Comparison of ENCODE assay signal across 23 cellular contexts in the genomic region with DNA sequence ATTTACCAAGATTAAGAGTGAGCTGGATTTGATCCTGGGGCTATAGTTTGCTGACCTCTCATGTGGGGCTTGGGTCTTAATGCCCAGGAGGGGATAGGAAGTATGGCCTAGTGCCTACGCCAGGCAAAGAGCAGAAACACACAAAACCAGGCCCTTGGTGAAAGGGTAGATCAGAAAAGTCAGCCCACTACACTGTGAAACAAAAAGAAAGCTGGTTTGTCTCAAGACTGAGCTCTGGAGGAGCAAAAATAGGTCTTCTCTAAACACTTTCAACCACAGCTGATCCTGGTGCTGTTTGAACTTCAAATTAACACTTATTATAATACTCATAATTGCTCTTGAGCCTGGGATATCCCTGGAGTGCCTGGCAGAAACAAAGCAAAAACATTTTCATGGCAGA.
"Had no signal": no experiment of that assay in that cellular context is flagged by ENCODE, and none has a peak within 500 bp of the region (broad histone marks: within the 10 kb centered on the region; RNA-seq: fewer than 3 reads in every experiment).

No MANE protein-coding gene starts in this region.

- DNase-seq: hypothalamus; immature natural killer cell; kidney; left ventricle myocardium inferior; midbrain; mucosa of descending colon; naive thymus-derived CD4-positive, alpha-beta T cell; ovary; retina; right cardiac atrium; stimulated activated CD4-positive, alpha-beta T cell treated with anti-CD3 and anti-CD28 coated beads, Interleukin-4, amount 100 ng/mL, for 24 hours; stimulated activated naive CD4-positive, alpha-beta T cell; tibial artery; trophoblast cell; upper lobe of right lung had no signal

- H3K9me3 ChIP-seq: left ventricle myocardium inferior, mucosa of descending colon, ovary, prostate gland, suprapubic skin, thoracic aorta, tibial artery, upper lobe of right lung had no signal

- H3K27me3 Mint-ChIP-seq: naive thymus-derived CD4-positive, alpha-beta T cell; natural killer cell treated with Interleukin-12 subunit alpha and Interleukin-12 subunit beta and Interleukin-15 and Interleukin-18, amount 100 ng/mL, for 72 hours; stimulated activated naive CD8-positive, alpha-beta T cell treated with anti-CD3 and anti-CD28 coated beads, Interleukin-15, Interleukin-2, amounts not matched to agents 100 ng/mL and 50 ng/mL, for 24 hours had no signal

- H3K27ac ChIP-seq: left ventricle myocardium inferior, ovary, prostate gland, skin epidermis, suprapubic skin, thoracic aorta, tibial artery, upper lobe of right lung had no signal

- H3K9me3 Mint-ChIP-seq: immature natural killer cell; naive thymus-derived CD4-positive, alpha-beta T cell; natural killer cell treated with Interleukin-12 subunit alpha and Interleukin-12 subunit beta and Interleukin-15 and Interleukin-18, amount 100 ng/mL, for 72 hours; stimulated activated effector memory CD8-positive, alpha-beta T cell treated with anti-CD3 and anti-CD28 coated beads, Interleukin-12 subunit alpha, Interleukin-12 subunit beta, amount 100 ng/mL, for 72 hours; stimulated activated naive CD8-positive, alpha-beta T cell treated with anti-CD3 and anti-CD28 coated beads, Interleukin-15, Interleukin-2, amounts not matched to agents 100 ng/mL and 50 ng/mL, for 24 hours had no signal

- H3K4me3 Mint-ChIP-seq: immature natural killer cell; naive thymus-derived CD4-positive, alpha-beta T cell; natural killer cell treated with Interleukin-12 subunit alpha and Interleukin-12 subunit beta and Interleukin-15 and Interleukin-18, amount 100 ng/mL, for 72 hours; stimulated activated effector memory CD8-positive, alpha-beta T cell treated with anti-CD3 and anti-CD28 coated beads, Interleukin-12 subunit alpha, Interleukin-12 subunit beta, amount 100 ng/mL, for 72 hours; stimulated activated naive CD8-positive, alpha-beta T cell treated with anti-CD3 and anti-CD28 coated beads, Interleukin-15, Interleukin-2, amounts not matched to agents 100 ng/mL and 50 ng/mL, for 24 hours had no signal

- H3K4me1 ChIP-seq: left ventricle myocardium inferior, prostate gland, suprapubic skin, tibial artery, upper lobe of right lung had no signal

- H3K4me1 Mint-ChIP-seq: immature natural killer cell; stimulated activated effector memory CD8-positive, alpha-beta T cell treated with anti-CD3 and anti-CD28 coated beads, Interleukin-12 subunit alpha, Interleukin-12 subunit beta, amount 100 ng/mL, for 72 hours had no signal

- H3K27ac Mint-ChIP-seq: naive thymus-derived CD4-positive, alpha-beta T cell had no signal

- H3K4me3 ChIP-seq: left ventricle myocardium inferior, lung, mucosa of descending colon, ovary, prostate gland, skin epidermis, suprapubic skin, thoracic aorta, tibial artery, upper lobe of right lung had no signal

- H3K27me3 ChIP-seq: ovary, suprapubic skin, tibial artery, upper lobe of right lung had no signal

- H3K36me3 ChIP-seq: ovary, prostate gland had no signal
